10 cellular contexts compared by ENCODE assay signal in genomic region chr9:126328415-126328814, GRCh38. TPM values are rescaled to one million over a fixed set of nuclear protein-coding genes. Genes with fewer than 3 reads are reported as not detected.
DNase-seq lines count a peak whose midpoint lies in the region; ATAC-seq and TF ChIP-seq lines count a peak whose summit lies in the region.
"Had no signal": no experiment of that assay in that cellular context is flagged by ENCODE, and none has a peak within 500 bp of the region (broad histone marks: within the 10 kb centered on the region; RNA-seq: fewer than 3 reads in every experiment).

No MANE protein-coding gene starts in this region.

- H3K4me1 Mint-ChIP-seq in CD4-positive, CD25-positive, alpha-beta regulatory T cell = peaks cover 5 to 25% (median 23%) of the 10 kb centered on the region in 4 donors

- H3K27me3 ChIP-seq in CD4-positive, CD25-positive, alpha-beta regulatory T cell (ENCODE audit: control insufficient read depth, insufficient read depth, low read length) = peaks cover 2% of the 10 kb centered on the region
- no peaks in the 10 kb centered on the region for H3K27me3 ChIP-seq in parathyroid adenoma (ENCODE audit: control insufficient read depth, insufficient read depth, low read length)
- H3K27me3 ChIP-seq: heart left ventricle had no signal

- peak overlapping the region; percentile 41 for H3K4me3 ChIP-seq in CD4-positive, CD25-positive, alpha-beta regulatory T cell (ENCODE audit: low read depth, low read length)
- H3K4me3 ChIP-seq in coronary artery (peak overlapping the region; percentile 93), parathyroid adenoma (ENCODE audit: low read depth, low read length) (peak overlapping the region; percentile 61)

- no peak overlapping the region for H2AFZ ChIP-seq in parathyroid adenoma

- H3K27ac Mint-ChIP-seq in CD4-positive, CD25-positive, alpha-beta regulatory T cell = peak overlapping the region in 1 of 3 donors; percentile 65

- DNase-seq in CD4-positive, CD25-positive, alpha-beta regulatory T cell = no peak
- DNase-seq in MV-4-11 (lab: John Stamatoyannopoulos, UW) = peak; percentile 52
- DNase-seq in coronary artery (ENCODE audit: low spot score) = no peak
- DNase-seq in RPMI8226 = no peak
- DNase-seq in DMS79 (lab: John Stamatoyannopoulos, UW) = no peak
- DNase-seq in HPDE6-E6E7 (ENCODE audit: extremely low spot score) = no peak
- DNase-seq: activated naive CD4-positive, alpha-beta T cell treated with Interleukin-2 at 50 U/mL for 16 hours; heart left ventricle had no signal

- peaks cover 8% of the 10 kb centered on the region for H3K36me3 Mint-ChIP-seq in CD4-positive, CD25-positive, alpha-beta regulatory T cell

- peaks cover 6 to 11% of the 10 kb centered on the region in 2 experiments for H3K9me3 ChIP-seq in CD4-positive, CD25-positive, alpha-beta regulatory T cell (ENCODE audit: control insufficient read depth in 2 of 2, low read length in 2 of 2)
- no peaks in the 10 kb centered on the region for H3K9me3 ChIP-seq in parathyroid adenoma (ENCODE audit: control insufficient read depth, low read length)

- H3K9ac ChIP-seq in parathyroid adenoma = no peak overlapping the region

- H3K4me2 ChIP-seq in parathyroid adenoma (ENCODE audit: low read length) = no peak overlapping the region

- no peak for ATAC-seq in CD4-positive, CD25-positive, alpha-beta regulatory T cell (ENCODE audit: low read depth in 2 of 2)
- ATAC-seq in HG03039 (IDR thresholded peaks at IDR 0.05; ENCODE audit: unreplicated experiment) = no peak
- ATAC-seq: heart left ventricle had no signal

- H3K27ac ChIP-seq in CD4-positive, CD25-positive, alpha-beta regulatory T cell (ENCODE audit: insufficient read depth, low read length, poor library complexity, severe bottlenecking) = no peak overlapping the region
- H3K27ac ChIP-seq in coronary artery = peak overlapping the region in 1 of 2 donors; percentile 90
- no peak overlapping the region for H3K27ac ChIP-seq in parathyroid adenoma

- H3K27me3 Mint-ChIP-seq in CD4-positive, CD25-positive, alpha-beta regulatory T cell = peaks cover 15% of the 10 kb centered on the region

- H3K79me2 ChIP-seq in parathyroid adenoma = peaks cover 4% of the 10 kb centered on the region

- no peak for TF ChIP-seq CTCF in coronary artery (IDR thresholded peaks at IDR 0.05)
- no peak for TF ChIP-seq CTCF in parathyroid adenoma (IDR thresholded peaks at IDR 0.05)

- H3K9me3 Mint-ChIP-seq in CD4-positive, CD25-positive, alpha-beta regulatory T cell = peaks cover 0 to 7% (median 2%) of the 10 kb centered on the region in 7 donors

- H3K4me3 Mint-ChIP-seq in CD4-positive, CD25-positive, alpha-beta regulatory T cell = peak overlapping the region; percentile 82 to 88 (median 87)

- H3K36me3 ChIP-seq in CD4-positive, CD25-positive, alpha-beta regulatory T cell (ENCODE audit: control insufficient read depth, insufficient read depth, low read length) = no peaks in the 10 kb centered on the region
- H3K36me3 ChIP-seq in parathyroid adenoma (ENCODE audit: control insufficient read depth, insufficient read depth, low read length) = no peaks in the 10 kb centered on the region
- H3K36me3 ChIP-seq: heart left ventricle had no signal

- peaks cover 16% of the 10 kb centered on the region for H3K4me1 ChIP-seq in CD4-positive, CD25-positive, alpha-beta regulatory T cell (ENCODE audit: control insufficient read depth, insufficient read depth, low read length, poor library complexity, severe bottlenecking)
- H3K4me1 ChIP-seq in parathyroid adenoma = peaks cover 5% of the 10 kb centered on the region

RNA-seq across cellular contexts. Expression of gene MVB12B, which starts 1.8 kb away (rescaled TPM):
- total RNA-seq in CD4-positive, CD25-positive, alpha-beta regulatory T cell = 5.1 TPM
- polyA plus RNA-seq in CD4-positive, CD25-positive, alpha-beta regulatory T cell = 1 to 10 TPM in 2 of 4 donors, under 1 TPM in 2; 0.60 to 1.5 (median 1.2) TPM

Comparison
In these comparisons a context has a peak if more than half of its experiments do, and no peak if none do; other contexts are left out.
1. H3K4me3 ChIP-seq: peak in every context shown above with its lines; median percentile 93 in coronary artery; 61 in parathyroid adenoma; 41 in CD4-positive, CD25-positive, alpha-beta regulatory T cell.